Comparison of ENCODE assay signal across 14 cellular contexts in genomic region chr7:47039089-47039648, GRCh38.
A peak's percentile ranks its signal among the peaks of the same experiment; 100 is the strongest.
DNase-seq lines count a peak whose midpoint lies in the region; ATAC-seq and TF ChIP-seq lines count a peak whose summit lies in the region.
"Had no signal": no experiment of that assay in that cellular context is flagged by ENCODE, and none has a peak within 500 bp of the region (broad histone marks: within the 10 kb centered on the region; RNA-seq: fewer than 3 reads in every experiment).

No MANE protein-coding gene starts in this region.

- no peak overlapping the region for H3K4me3 ChIP-seq in ACC112 (ENCODE audit: low read depth, low read length)
- H3K4me3 ChIP-seq in OCI-LY3 (ENCODE audit: low read length), result no peak overlapping the region
- no peak overlapping the region for H3K4me3 ChIP-seq in hepatocyte
- no peak overlapping the region for H3K4me3 ChIP-seq in psoas muscle
- H3K4me3 ChIP-seq in adrenal gland, result no peak overlapping the region
- no peak overlapping the region for H3K4me3 ChIP-seq in Caco-2 (ENCODE audit: low read depth, low read length)
- H3K4me3 ChIP-seq: PC-9 had no signal

- H3K27ac Mint-ChIP-seq in Caco-2 (ENCODE audit: unreplicated experiment), result no peak overlapping the region
- H3K27ac Mint-ChIP-seq: activated T-helper 2 cell treated with anti-CD3 and anti-CD28 coated beads, Interferon-gamma antibody, Interleukin-2, Interleukin-4, amounts not matched to agents 10 μg/mL and 5 μg/mL and 100 μg/mL, durations not matched to agents 14 hours and 24 hours and 36 hours had no signal

- H3K27ac ChIP-seq in ACC112 (ENCODE audit: low read depth, low read length), result 0 out of 2 replicates have a peak overlapping the region, but pooled peaks have one; percentile 16
- H3K27ac ChIP-seq in OCI-LY3 (ENCODE audit: low read length), result no peak overlapping the region
- H3K27ac ChIP-seq in hepatocyte, result peak overlapping the region; percentile 7
- peak overlapping the region; percentile 39 for H3K27ac ChIP-seq in psoas muscle
- peak overlapping the region in 1 of 5 donors; percentile 14 for H3K27ac ChIP-seq in adrenal gland
- H3K27ac ChIP-seq: PC-9 had no signal

- H3K36me3 ChIP-seq in ACC112 (ENCODE audit: insufficient read depth, low read length), result no peaks in the 10 kb centered on the region
- no peaks in the 10 kb centered on the region for H3K36me3 ChIP-seq in OCI-LY3 (replicated peaks; ENCODE audit: low read depth, low read length)
- no peaks in the 10 kb centered on the region for H3K36me3 ChIP-seq in hepatocyte (replicated peaks; ENCODE audit: insufficient read depth, low read depth)
- no peaks in the 10 kb centered on the region for H3K36me3 ChIP-seq in psoas muscle (ENCODE audit: insufficient read depth in 1 of 2, low read depth in 1 of 2)
- H3K36me3 ChIP-seq in adrenal gland (replicated peaks in 1 of 2), result no peaks in the 10 kb centered on the region
- no peaks in the 10 kb centered on the region for H3K36me3 ChIP-seq in Caco-2 (ENCODE audit: control insufficient read depth, insufficient read depth, low read length)

- POLR2A ChIA-PET in Caco-2 (lab: Charles Lee), result no interaction called here

- H3K9ac ChIP-seq in OCI-LY3 (ENCODE audit: low read length), result no peak overlapping the region

- ATAC-seq in psoas muscle, result no peak
- no peak for ATAC-seq in GM19452 (IDR thresholded peaks at IDR 0.05; ENCODE audit: unreplicated experiment)

- intact Hi-C loops in psoas muscle (cut with DNase I), result no loop called here
- intact Hi-C loops in adrenal gland (cut with DNase I), result no loop called here
- intact Hi-C loops in Caco-2 (cut with micrococcal nuclease; ENCODE audit: unreplicated experiment), result no loop called here

- H3K27me3 ChIP-seq in ACC112 (ENCODE audit: insufficient read depth, low read length), result no peaks in the 10 kb centered on the region
- no peaks in the 10 kb centered on the region for H3K27me3 ChIP-seq in OCI-LY3 (ENCODE audit: low read depth, low read length)
- H3K27me3 ChIP-seq in hepatocyte, result no peaks in the 10 kb centered on the region
- H3K27me3 ChIP-seq in psoas muscle (ENCODE audit: insufficient read depth in 3 of 3, low read length in 2 of 3), result no peaks in the 10 kb centered on the region
- no peaks in the 10 kb centered on the region for H3K27me3 ChIP-seq in adrenal gland
- H3K27me3 ChIP-seq in Caco-2 (replicated peaks; ENCODE audit: control insufficient read depth, insufficient read depth, low read length), result 0 out of 2 replicates have a peak, but pooled peaks cover 1% of the 10 kb centered on the region

- CTCF ChIA-PET in Caco-2 (lab: Charles Lee), result no interaction called here

- H2AFZ ChIP-seq in ACC112 (ENCODE audit: low read length, unreplicated experiment), result no peak overlapping the region
- H2AFZ ChIP-seq in OCI-LY3 (ENCODE audit: low read depth, low read length), result peak overlapping the region; percentile 28; the same call in 1 of the 2 replicates
- no peak overlapping the region for H2AFZ ChIP-seq in hepatocyte
- H2AFZ ChIP-seq: PC-9 had no signal

- H3K4me1 Mint-ChIP-seq in Caco-2 (ENCODE audit: low read depth, unreplicated experiment), result no peaks in the 10 kb centered on the region

- BruUV-seq in Caco-2 (replicated peaks; lab: Mats Ljungman, UMichigan), result no TSS peak

- no peak overlapping the region for H3K4me3 Mint-ChIP-seq in Caco-2 (ENCODE audit: unreplicated experiment)

- no peaks in the 10 kb centered on the region for H3K36me3 Mint-ChIP-seq in Caco-2 (ENCODE audit: insufficient read depth, unreplicated experiment)

- H3K4me2 ChIP-seq in OCI-LY3 (ENCODE audit: low read length), result peak overlapping the region; percentile 50; the same call in 1 of the 2 replicates
- no peak overlapping the region for H3K4me2 ChIP-seq in hepatocyte
- H3K4me2 ChIP-seq: PC-9 had no signal

- 51% methylated on average over 6 of the region's 6 CpGs for WGBS in hepatocyte (ENCODE audit: low lambda C conversion rate, missing lambda C conversion rate)
- WGBS in psoas muscle, 3 donors, result 66 to 67% (median 66%) methylated on average over 6 of the region's 6 CpGs
- 77 to 81% (median 79%) methylated on average over 6 of the region's 6 CpGs for WGBS in adrenal gland, 4 donors

- H3K9me3 Mint-ChIP-seq in Caco-2 (ENCODE audit: unreplicated experiment), result no peaks in the 10 kb centered on the region
- H3K9me3 Mint-ChIP-seq: activated T-helper 2 cell treated with anti-CD3 and anti-CD28 coated beads, Interferon-gamma antibody, Interleukin-2, Interleukin-4, amounts not matched to agents 10 μg/mL and 5 μg/mL and 100 μg/mL, durations not matched to agents 14 hours and 24 hours and 36 hours had no signal

- DNase-seq in hepatocyte (ENCODE audit: low spot score) (no peak), psoas muscle (no peak), NCI-H1105 treated with DMSO at 0.1 percent for 48 hours (lab: John Stamatoyannopoulos, UW) (no peak), adrenal gland (no peak), Caco-2 (no peak)
- DNase-seq: activated CD8-positive, alpha-beta memory T cell treated with anti-CD3 and anti-CD28 coated beads for 24 hours; MM.1S; NCI-H1930; NCI-H526 treated with DMSO at 0.1 percent for 48 hours; PC-9 had no signal

- H3K27me3 Mint-ChIP-seq in Caco-2 (ENCODE audit: insufficient read depth, unreplicated experiment), result peaks cover 12% of the 10 kb centered on the region

- no peaks in the 10 kb centered on the region for H3K9me2 ChIP-seq in hepatocyte (replicated peaks; ENCODE audit: insufficient read depth)

- TF ChIP-seq CTCF in OCI-LY3 (IDR thresholded peaks at IDR 0.05; ENCODE audit: low read depth, low read length) (no peak), hepatocyte (IDR thresholded peaks at IDR 0.05; ENCODE audit: poor library complexity) (no peak), psoas muscle (IDR thresholded peaks at IDR 0.05) (no peak), adrenal gland (IDR thresholded peaks at IDR 0.05) (no peak), Caco-2 (IDR thresholded peaks at IDR 0.05; ENCODE audit: insufficient read depth in 1 of 2, low read depth in 1 of 2, low read length in 1 of 2, severe bottlenecking in 1 of 2, unreplicated experiment in 1 of 2) (no peak)

- H3K4me1 ChIP-seq in ACC112 (ENCODE audit: control insufficient read depth, insufficient read depth, low read length, unreplicated experiment), result peaks cover 23% of the 10 kb centered on the region
- H3K4me1 ChIP-seq in OCI-LY3 (ENCODE audit: low read length), result peaks cover 6% of the 10 kb centered on the region; the same call in 1 of the 2 replicates
- peaks cover 7% of the 10 kb centered on the region for H3K4me1 ChIP-seq in hepatocyte (ENCODE audit: insufficient read depth)
- peaks cover 21% of the 10 kb centered on the region for H3K4me1 ChIP-seq in psoas muscle
- peaks cover 0 to 4% of the 10 kb centered on the region in 2 donors for H3K4me1 ChIP-seq in adrenal gland (replicated peaks in 1 of 2)
- H3K4me1 ChIP-seq in Caco-2, result no peaks in the 10 kb centered on the region

- no peaks in the 10 kb centered on the region for H3K79me2 ChIP-seq in ACC112 (ENCODE audit: control insufficient read depth, insufficient read depth, low read length, unreplicated experiment)
- H3K79me2 ChIP-seq in OCI-LY3 (ENCODE audit: low read length), result no peaks in the 10 kb centered on the region
- no peaks in the 10 kb centered on the region for H3K79me2 ChIP-seq in hepatocyte

- no peaks in the 10 kb centered on the region for H4K20me1 ChIP-seq in OCI-LY3 (ENCODE audit: insufficient read depth, low read length)
- no peaks in the 10 kb centered on the region for H4K20me1 ChIP-seq in hepatocyte (ENCODE audit: insufficient read depth, poor library complexity, severe bottlenecking)

- H3K9me3 ChIP-seq in OCI-LY3 (ENCODE audit: insufficient read depth, low read length), result no peaks in the 10 kb centered on the region
- H3K9me3 ChIP-seq in hepatocyte (ENCODE audit: low read depth), result no peaks in the 10 kb centered on the region
- no peaks in the 10 kb centered on the region for H3K9me3 ChIP-seq in psoas muscle
- no peaks in the 10 kb centered on the region for H3K9me3 ChIP-seq in adrenal gland (replicated peaks in 1 of 3)
- no peaks in the 10 kb centered on the region; the same call in 1 of the 2 replicates for H3K9me3 ChIP-seq in Caco-2

- no peak for TF ChIP-seq POLR2A in adrenal gland (IDR thresholded peaks at IDR 0.05)
